ENCODE assay signal across 28 cellular contexts in the genomic region with DNA sequence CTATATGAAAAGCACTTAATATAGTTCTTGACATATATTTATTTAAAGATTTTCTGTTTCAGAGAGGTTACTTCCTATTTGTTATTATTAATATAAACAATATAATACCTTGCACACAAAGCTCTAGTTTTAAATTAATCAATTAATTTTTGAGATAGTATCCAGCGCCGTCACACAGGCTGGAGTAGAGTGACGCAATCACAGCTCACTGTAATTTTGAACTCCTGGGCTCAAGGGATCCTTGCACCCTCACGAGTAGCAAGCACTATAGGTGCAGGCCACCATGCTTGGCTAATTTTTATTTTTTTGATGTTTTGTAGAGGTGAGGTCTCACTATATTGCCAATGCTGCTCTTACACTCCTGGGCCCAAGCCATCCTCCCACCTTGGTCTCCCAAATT.
A peak's percentile ranks its signal among the peaks of the same experiment; 100 is the strongest.
DNase-seq lines count a peak whose midpoint lies in the region; ATAC-seq, FAIRE-seq and TF ChIP-seq lines count a peak whose summit lies in the region.
"Had no signal": no experiment of that assay in that cellular context is flagged by ENCODE, and none has a peak within 500 bp of the region (broad histone marks: within the 10 kb centered on the region; RNA-seq: fewer than 3 reads in every experiment).

No MANE protein-coding gene starts in this region.

- peaks cover 2% of the 10 kb centered on the region; the same call in 1 of the 2 replicates for H3K9me3 ChIP-seq in IMR-90 (ENCODE audit: control insufficient read depth, insufficient read depth, low read length)
- H3K9me3 ChIP-seq in H1 (ENCODE audit: insufficient read depth in 2 of 2, low read depth in 1 of 2, low read length in 1 of 2) = peaks cover 0 to 2% of the 10 kb centered on the region in 2 experiments; a peak in 3 of 4 replicates
- H3K9me3 ChIP-seq: BE2C, BLaER1 had no signal

- peak overlapping the region; percentile 66 for H3K18ac ChIP-seq in IMR-90 (ENCODE audit: low read depth, low read length)
- no peak overlapping the region for H3K18ac ChIP-seq in H1 (ENCODE audit: extremely low read depth, low read length)

- H3K27ac ChIP-seq in IMR-90 (ENCODE audit: insufficient read depth, low read length) = peak overlapping the region; percentile 37; the same call in 1 of the 2 replicates
- H3K27ac ChIP-seq in H1 (ENCODE audit: low read depth, low read length) = no peak overlapping the region
- H3K27ac ChIP-seq: BLaER1 had no signal

- no peak overlapping the region for H3K27ac Mint-ChIP-seq in natural killer cell
- H3K27ac Mint-ChIP-seq: CD14-positive monocyte; CD4-positive, alpha-beta memory T cell; CD4-positive, CD25-positive, alpha-beta regulatory T cell; CD8-positive, alpha-beta memory T cell had no signal

- H3K14ac ChIP-seq in IMR-90 (replicated peaks; ENCODE audit: low read depth, low read length) (peak overlapping the region; percentile 38; the same call in 1 of the 2 replicates), H1 (ENCODE audit: insufficient read length) (no peak overlapping the region)

- peaks cover 2% of the 10 kb centered on the region for H3K9me1 ChIP-seq in IMR-90 (ENCODE audit: insufficient read depth, low read length)

- H3K4me3 Mint-ChIP-seq in natural killer cell = no peak overlapping the region
- H3K4me3 Mint-ChIP-seq: CD14-positive monocyte; CD4-positive, alpha-beta memory T cell; CD4-positive, CD25-positive, alpha-beta regulatory T cell; CD8-positive, alpha-beta memory T cell had no signal

- H3K36me3 Mint-ChIP-seq in natural killer cell = no peaks in the 10 kb centered on the region
- H3K36me3 Mint-ChIP-seq: CD4-positive, alpha-beta memory T cell; CD4-positive, CD25-positive, alpha-beta regulatory T cell; CD8-positive, alpha-beta memory T cell had no signal

- FAIRE-seq in H1 (lab: Jason Lieb, UNC) = no peak
- FAIRE-seq: A204.1, GM12878, GM12892, GM18507, GM19239 had no signal

- H4K8ac ChIP-seq in IMR-90 (ENCODE audit: low read depth in 2 of 2, low read length in 2 of 2) (peak overlapping the region; percentile 19 to 71; a peak in 3 of 4 replicates), H1 (ENCODE audit: extremely low read depth, insufficient read depth, low read length) (no peak overlapping the region)

- CTCF ChIA-PET in IMR-90 (lab: Yijun Ruan, JAX) (no interaction called here), H1 (lab: Charles Lee; ENCODE audit: partially characterized antibody) (interaction anchor here (0.7 to 2.4 kb wide), 5 partner anchors 8 to 276 kb away, joined by 3 to 16 read pairs (median 4); no protein-coding TSS in a partner anchor)

- peaks cover 7% of the 10 kb centered on the region; the same call in 1 of the 2 replicates for H3K4me1 ChIP-seq in IMR-90 (ENCODE audit: control insufficient read depth, insufficient read depth, low read length)
- H3K4me1 ChIP-seq in H1 (replicated peaks in 1 of 4; ENCODE audit: control insufficient read depth in 3 of 4, insufficient read depth in 4 of 4, low read length in 3 of 4) = no peaks in the 10 kb centered on the region; a peak in 1 of 7 replicates
- H3K4me1 ChIP-seq: BE2C, BLaER1 had no signal

- no peak overlapping the region for H2BK12ac ChIP-seq in H1 (ENCODE audit: low read depth, low read length)

- POLR2A ChIA-PET in IMR-90 (lab: Charles Lee; ENCODE audit: unreplicated experiment) = no interaction called here
- POLR2A ChIA-PET in H1 (lab: Charles Lee; ENCODE audit: partially characterized antibody) = no interaction called here

- H3K23ac ChIP-seq in IMR-90 (ENCODE audit: low read depth, low read length) (no peak overlapping the region), H1 (ENCODE audit: insufficient read length) (no peak overlapping the region)

- H2BK15ac ChIP-seq in IMR-90 (ENCODE audit: low read depth, low read length) (peak overlapping the region; percentile 47; the same call in 1 of the 3 replicates), H1 (ENCODE audit: low read length) (no peak overlapping the region)

- H4K5ac ChIP-seq in IMR-90 (ENCODE audit: low read depth, low read length) (peak overlapping the region; percentile 88), H1 (ENCODE audit: insufficient read length, low read depth, low read length) (no peak overlapping the region)

- H4K91ac ChIP-seq in IMR-90 (ENCODE audit: insufficient read depth, low read depth, low read length) (peak overlapping the region; percentile 55; the same call in 1 of the 2 replicates), H1 (replicated peaks; ENCODE audit: insufficient read length, low read length) (no peak overlapping the region)

- TF ChIP-seq EP300 in Ishikawa (IDR thresholded peaks at IDR 0.05; ENCODE audit: borderline replicate concordance) (no peak), H1 (IDR thresholded peaks at IDR 0.05; ENCODE audit: borderline replicate concordance in 1 of 2, low read depth in 2 of 2, low read length in 2 of 2) (no peak)

- no TSS peak for BruUV-seq in IMR-90 (replicated peaks; lab: Mats Ljungman, UMichigan)

- H3K79me2 ChIP-seq in H1 (ENCODE audit: control insufficient read depth in 1 of 2, insufficient read depth in 2 of 2, low read length in 2 of 2) = no peaks in the 10 kb centered on the region

- H2AK5ac ChIP-seq in IMR-90 (ENCODE audit: low read depth, low read length) (peak overlapping the region; percentile 45; the same call in 1 of the 2 replicates), H1 (ENCODE audit: low read depth, low read length) (no peak overlapping the region)

- H2BK5ac ChIP-seq in IMR-90 (ENCODE audit: low read depth, low read length, poor library complexity, severe bottlenecking) = peak overlapping the region; percentile 83
- H2BK5ac ChIP-seq in H1 (ENCODE audit: low read depth, low read length) = no peak overlapping the region

- H3K27me3 ChIP-seq in IMR-90 (ENCODE audit: control insufficient read depth, insufficient read depth, low read length) = no peaks in the 10 kb centered on the region
- H3K27me3 ChIP-seq in H1 (replicated peaks in 1 of 4; ENCODE audit: control insufficient read depth in 3 of 4, extremely low read depth in 1 of 4, insufficient read depth in 3 of 4, low read length in 3 of 4) = no peaks in the 10 kb centered on the region
- H3K27me3 ChIP-seq: BE2C, BLaER1 had no signal

- peaks cover 0 to 2% of the 10 kb centered on the region in 2 donors for H3K9me3 Mint-ChIP-seq in natural killer cell
- H3K9me3 Mint-ChIP-seq: CD14-positive monocyte; CD4-positive, alpha-beta memory T cell had no signal

- DNase-seq in IMR-90 (no peak), H1 (ENCODE audit: low read depth in 1 of 2, low spot score in 2 of 2) (no peak), natural killer cell (no peak)
- DNase-seq in activated naive CD4-positive, alpha-beta T cell treated with anti-CD3 and anti-CD28 coated beads, Interleukin-2, amount 50 U/mL, for 16 hours = no peak
- DNase-seq: 8988T; ACHN; BE2C; C1 segment of cervical spinal cord; CD4-positive, alpha-beta memory T cell; CD4-positive, CD25-positive, alpha-beta regulatory T cell; CD8-positive, alpha-beta memory T cell; COR-L47; DMS 273 treated with DMSO at 0.1 percent for 48 hours; DMS153; DMS53; DMS79; DND-41; EL; GDM1 had no signal

- H3K79me1 ChIP-seq in IMR-90 (ENCODE audit: low read depth in 1 of 2, low read length in 2 of 2) = peaks cover 34 to 49% of the 10 kb centered on the region in 2 experiments
- H3K79me1 ChIP-seq in H1 (ENCODE audit: low read depth, low read length) = no peaks in the 10 kb centered on the region

- no peak for ATAC-seq in IMR-90 (ENCODE audit: low read depth)
- ATAC-seq in GM18873 (IDR thresholded peaks at IDR 0.05; ENCODE audit: low FRiP score, unreplicated experiment) = no peak
- no peak for ATAC-seq in natural killer cell
- ATAC-seq: GM12878 had no signal

- H3K23me2 ChIP-seq in H1 (ENCODE audit: low read depth, low read length) = no peaks in the 10 kb centered on the region

- in situ Hi-C loops in IMR-90 (cut with MboI; ENCODE audit: low sequenced_read_pairs) = no loop called here

- no CpG with 5 or more reads among the region's 4 CpGs for WGBS in IMR-90 (ENCODE audit: extremely low coverage in 2 of 2, insufficient read length in 1 of 2), 2 experiments
- WGBS in H1 (ENCODE audit: extremely low coverage in 1 of 2, insufficient coverage in 1 of 2, insufficient read length in 1 of 2, insufficient replicate concordance in 2 of 2, low coverage in 1 of 2, low lambda C conversion rate in 2 of 2, missing lambda C conversion rate in 1 of 2), 2 experiments = 76% methylated on average over 4 of the region's 4 CpGs; no CpG with 5 or more reads in 1 of the 2 experiments

- no peak overlapping the region; the same call in 1 of the 2 replicates for H3K4ac ChIP-seq in IMR-90 (ENCODE audit: low read depth, low read length)
- no peak overlapping the region for H3K4ac ChIP-seq in H1 (replicated peaks; ENCODE audit: insufficient read length, low read depth, low read length)

- peaks cover 0 to 16% of the 10 kb centered on the region in 2 donors for H3K27me3 Mint-ChIP-seq in natural killer cell (ENCODE audit: low read depth in 2 of 2)
- H3K27me3 Mint-ChIP-seq: CD4-positive, alpha-beta memory T cell; CD8-positive, alpha-beta memory T cell had no signal

- no peak overlapping the region for H2AK9ac ChIP-seq in IMR-90 (replicated peaks; ENCODE audit: low read depth, low read length, poor library complexity)

- H3K9ac ChIP-seq in IMR-90 (ENCODE audit: low read depth, low read length) (no peak overlapping the region), H1 (replicated peaks in 1 of 4; ENCODE audit: extremely low read depth in 1 of 4, low read depth in 3 of 4, low read length in 3 of 4) (no peak overlapping the region)
- H3K9ac ChIP-seq: BLaER1 had no signal

- TF ChIP-seq RAD21 in IMR-90 (IDR thresholded peaks at IDR 0.05; ENCODE audit: low read length) = no peak
- TF ChIP-seq RAD21 in Ishikawa (IDR thresholded peaks at IDR 0.05; ENCODE audit: low read depth) = no peak
- TF ChIP-seq RAD21 in H1 (IDR thresholded peaks at IDR 0.05 in 1 of 2, conservative IDR thresholded peaks at IDR 0.05 in 1 of 2; ENCODE audit: low read depth in 2 of 2, low read length in 2 of 2) = no peak

- H4K20me1 ChIP-seq in IMR-90 (ENCODE audit: insufficient read depth, low read length) = no peaks in the 10 kb centered on the region
- H4K20me1 ChIP-seq in H1 (replicated peaks in 1 of 2; ENCODE audit: control insufficient read depth in 1 of 2, insufficient read depth in 2 of 2, low read length in 2 of 2) = no peaks in the 10 kb centered on the region
- H4K20me1 ChIP-seq: BLaER1 had no signal

- peaks cover 8% of the 10 kb centered on the region for H3K36me3 ChIP-seq in IMR-90 (ENCODE audit: control insufficient read depth, insufficient read depth, low read length)
- no peaks in the 10 kb centered on the region for H3K36me3 ChIP-seq in H1 (ENCODE audit: control insufficient read depth in 2 of 4, insufficient read depth in 4 of 4, low read length in 3 of 4)
- H3K36me3 ChIP-seq: BE2C, BLaER1 had no signal

- TF ChIP-seq CTCF in IMR-90 (conservative IDR thresholded peaks at IDR 0.05; ENCODE audit: low read depth, low read length) (no peak), H1 (IDR thresholded peaks at IDR 0.05; ENCODE audit: control extremely low read depth in 1 of 3, insufficient read depth in 1 of 3, low read depth in 1 of 3, low read length in 3 of 3) (no peak), natural killer cell (IDR thresholded peaks at IDR 0.05) (no peak)

- H2BK120ac ChIP-seq in IMR-90 (ENCODE audit: low read depth, low read length) (no peak overlapping the region), H1 (replicated peaks; ENCODE audit: low read depth, low read length) (no peak overlapping the region)

- H2BK20ac ChIP-seq in IMR-90 (ENCODE audit: low read depth, low read length) (peak overlapping the region; percentile 22), H1 (ENCODE audit: low read length) (no peak overlapping the region)

- dilution Hi-C loops in IMR-90 (cut with HindIII; ENCODE audit: low sequenced_read_pairs, unreplicated experiment) = no loop called here

- intact Hi-C loops in IMR-90 (cut with micrococcal nuclease) = no loop called here
- intact Hi-C loops in natural killer cell (cut with micrococcal nuclease) = no loop called here

- H3K56ac ChIP-seq in IMR-90 (ENCODE audit: extremely low read depth, insufficient read depth, low read length) (no peak overlapping the region), H1 (replicated peaks; ENCODE audit: insufficient read length, low read depth, low read length) (no peak overlapping the region)

- H3K4me2 ChIP-seq in IMR-90 (ENCODE audit: low read depth, low read length) (no peak overlapping the region), H1 (ENCODE audit: insufficient read depth in 1 of 2, low read depth in 2 of 2, low read length in 2 of 2) (no peak overlapping the region)
- H3K4me2 ChIP-seq: BLaER1 had no signal

- H3K4me3 ChIP-seq in IMR-90 (ENCODE audit: insufficient read depth, low read depth, low read length) (no peak overlapping the region), H1 (ENCODE audit: extremely low read depth in 1 of 4, insufficient read depth in 2 of 4, low read depth in 3 of 4, low read length in 4 of 4) (no peak overlapping the region)
- H3K4me3 ChIP-seq: BLaER1, GM12878 had no signal

- H2AFZ ChIP-seq in IMR-90 (replicated peaks; ENCODE audit: low read length, poor library complexity) = no peak overlapping the region
- no peak overlapping the region for H2AFZ ChIP-seq in H1 (ENCODE audit: low read length)

- no peaks in the 10 kb centered on the region for H3K4me1 Mint-ChIP-seq in natural killer cell
- H3K4me1 Mint-ChIP-seq: CD14-positive monocyte; CD4-positive, alpha-beta memory T cell; CD4-positive, CD25-positive, alpha-beta regulatory T cell had no signal

- no peak for TF ChIP-seq POLR2A in IMR-90 (IDR thresholded peaks at IDR 0.05; ENCODE audit: low read depth, low read length)
- TF ChIP-seq POLR2A in H1 (IDR thresholded peaks at IDR 0.05; ENCODE audit: control extremely low read depth in 1 of 2, low read depth in 2 of 2, low read length in 2 of 2) = no peak
